ENCODE assay signal across 26 cellular contexts in genomic region chr7:34043461-34044318, GRCh38.
"Had no signal": no experiment of that assay in that cellular context is flagged by ENCODE, and none has a peak within 500 bp of the region (broad histone marks: within the 10 kb centered on the region; RNA-seq: fewer than 3 reads in every experiment).

No MANE protein-coding gene starts in this region.

- H3K27ac Mint-ChIP-seq: activated naive CD8-positive, alpha-beta T cell treated with anti-CD3 and anti-CD28 coated beads, Interleukin-2, amount 10 ng/mL, durations not matched to agents 7 days and 5 days; activated T-cell treated with anti-CD3 and anti-CD28 coated beads, Interleukin-2, amount 50 U/mL, for 24 hours; activated T-helper 2 cell treated with anti-CD3 and anti-CD28 coated beads, Interferon-gamma antibody, Interleukin-2, Interleukin-4, amounts not matched to agents 10 μg/mL and 5 μg/mL and 100 μg/mL, durations not matched to agents 14 hours and 24 hours and 36 hours; dendritic cell treated with granulocyte-macrophage colony-stimulating factor and Interleukin-4, amounts not matched to agents 40 ng/mL and 50 ng/mL, for 4 days; memory B cell; stimulated activated memory B cell treated with anti-CD40 and anti-IgM and Interleukin-4, amounts not matched to agents 10 μg/mL and 1 μg/mL and 100 μg/mL, for 72 hours; T-cell; T-helper 2 cell treated with Interferon-gamma antibody and Interleukin-4, amounts not matched to agents 5 μg/mL and 100 μg/mL, for 36 hours had no signal

- H3K4me1 ChIP-seq: body of pancreas, heart right ventricle, testis, uterus had no signal

- H3K27me3 ChIP-seq: body of pancreas, heart right ventricle, sigmoid colon, stomach, testis, uterus had no signal

- H3K36me3 Mint-ChIP-seq: activated naive CD8-positive, alpha-beta T cell treated with anti-CD3 and anti-CD28 coated beads, Interleukin-2, amount 10 ng/mL, durations not matched to agents 7 days and 5 days; memory B cell; stimulated activated memory B cell treated with anti-CD40 and anti-IgM and Interleukin-4, amounts not matched to agents 10 μg/mL and 1 μg/mL and 100 μg/mL, for 72 hours; T-cell had no signal

- H3K9me3 ChIP-seq: body of pancreas, heart right ventricle, sigmoid colon, stomach, testis, uterus had no signal

- H3K27ac ChIP-seq: body of pancreas, heart right ventricle, sigmoid colon, stomach, uterus had no signal

- H3K4me1 Mint-ChIP-seq: activated naive CD8-positive, alpha-beta T cell treated with anti-CD3 and anti-CD28 coated beads, Interleukin-2, amount 10 ng/mL, durations not matched to agents 7 days and 5 days; memory B cell; stimulated activated memory B cell treated with anti-CD40 and anti-IgM and Interleukin-4, amounts not matched to agents 10 μg/mL and 1 μg/mL and 100 μg/mL, for 72 hours; T-cell had no signal

- H3K36me3 ChIP-seq: heart right ventricle, sigmoid colon, stomach, uterus had no signal

- H3K9me3 Mint-ChIP-seq: activated naive CD8-positive, alpha-beta T cell treated with anti-CD3 and anti-CD28 coated beads, Interleukin-2, amount 10 ng/mL, durations not matched to agents 7 days and 5 days; activated T-cell treated with anti-CD3 and anti-CD28 coated beads, Interleukin-2, amount 50 U/mL, for 24 hours; activated T-helper 2 cell treated with anti-CD3 and anti-CD28 coated beads, Interferon-gamma antibody, Interleukin-2, Interleukin-4, amounts not matched to agents 10 μg/mL and 5 μg/mL and 100 μg/mL, durations not matched to agents 14 hours and 24 hours and 36 hours; nephron; T-cell; T-helper 2 cell treated with Interferon-gamma antibody and Interleukin-4, amounts not matched to agents 5 μg/mL and 100 μg/mL, for 36 hours had no signal

- H3K4me3 Mint-ChIP-seq: activated naive CD8-positive, alpha-beta T cell treated with anti-CD3 and anti-CD28 coated beads, Interleukin-2, amount 10 ng/mL, durations not matched to agents 7 days and 5 days; activated T-cell treated with anti-CD3 and anti-CD28 coated beads, Interleukin-2, amount 50 U/mL, for 24 hours; dendritic cell treated with granulocyte-macrophage colony-stimulating factor and Interleukin-4, amounts not matched to agents 40 ng/mL and 50 ng/mL, for 4 days; memory B cell; nephron; stimulated activated memory B cell treated with anti-CD40 and anti-IgM and Interleukin-4, amounts not matched to agents 10 μg/mL and 1 μg/mL and 100 μg/mL, for 72 hours; T-cell; T-helper 2 cell treated with Interferon-gamma antibody and Interleukin-4, amounts not matched to agents 5 μg/mL and 100 μg/mL, for 36 hours had no signal

- ATAC-seq: body of pancreas; heart right ventricle; left cardiac atrium; stimulated activated memory B cell treated with anti-CD40 and anti-IgM and Interleukin-4, amounts not matched to agents 10 μg/mL and 1 μg/mL and 100 μg/mL, for 72 hours; T-cell had no signal

- H3K27me3 Mint-ChIP-seq: activated naive CD8-positive, alpha-beta T cell treated with anti-CD3 and anti-CD28 coated beads, Interleukin-2, amount 10 ng/mL, durations not matched to agents 7 days and 5 days; activated T-cell treated with anti-CD3 and anti-CD28 coated beads, Interleukin-2, amount 50 U/mL, for 24 hours; dendritic cell treated with granulocyte-macrophage colony-stimulating factor and Interleukin-4, amounts not matched to agents 40 ng/mL and 50 ng/mL, for 4 days; stimulated activated memory B cell treated with anti-CD40 and anti-IgM and Interleukin-4, amounts not matched to agents 10 μg/mL and 1 μg/mL and 100 μg/mL, for 72 hours; T-cell had no signal

- DNase-seq: activated CD4-positive, alpha-beta T cell treated with anti-CD3 and anti-CD28 coated beads, Interleukin-2, amount 50 U/mL, for 4 hours; activated CD8-positive, alpha-beta memory T cell treated with anti-CD3 and anti-CD28 coated beads for 24 hours; activated CD8-positive, alpha-beta memory T cell treated with anti-CD3 and anti-CD28 coated beads, Interleukin-2, amount 50 U/mL, for 4 hours; activated naive CD4-positive, alpha-beta T cell treated with Interleukin-2 at 50 U/mL for 16 hours; activated naive CD8-positive, alpha-beta T cell treated with anti-CD3 and anti-CD28 coated beads, Interleukin-2, amount 10 ng/mL, durations not matched to agents 7 days and 5 days; activated T-cell treated with anti-CD3 and anti-CD28 coated beads, Interleukin-2, amount 50 U/mL, for 24 hours; body of pancreas; effector CD4-positive, alpha-beta T cell; heart right ventricle; islet precursor cell; left cardiac atrium; posterior cingulate gyrus; sigmoid colon; stimulated activated CD4-positive, alpha-beta T cell treated with anti-CD3 and anti-CD28 coated beads, Interleukin-15, amount 100 ng/mL, for 24 hours; stomach; T-cell; trophoblast cell; uterus had no signal

- H3K4me3 ChIP-seq: body of pancreas, heart right ventricle, sigmoid colon, smooth muscle cell, stomach, testis, uterus had no signal
